ENCODE assay signal across 22 cellular contexts in the genomic region with DNA sequence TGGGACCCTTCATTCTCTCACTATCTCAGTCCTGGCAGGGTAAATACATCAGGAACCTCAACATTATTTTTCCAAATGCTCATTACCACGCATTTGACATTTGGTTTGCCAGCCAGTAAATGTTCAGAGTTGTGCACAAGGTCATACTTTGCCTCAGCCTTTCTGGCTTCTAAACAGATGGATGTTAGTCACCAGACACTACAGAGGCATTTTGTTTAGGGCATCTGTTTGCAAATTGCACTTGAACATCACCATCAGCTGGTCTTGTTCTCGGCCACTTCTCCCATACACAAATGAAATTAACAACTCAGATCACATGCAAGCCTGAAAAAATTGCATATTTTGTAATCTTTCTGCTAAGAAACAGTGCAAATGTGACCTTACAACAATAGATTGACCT.
"Had no signal": no experiment of that assay in that cellular context is flagged by ENCODE, and none has a peak within 500 bp of the region (broad histone marks: within the 10 kb centered on the region; RNA-seq: fewer than 3 reads in every experiment).

No MANE protein-coding gene starts in this region.

- DNase-seq: cortex of kidney; dorsolateral prefrontal cortex; effector CD8-positive, alpha-beta T cell; immature natural killer cell; kidney; left cardiac atrium; left ventricle myocardium inferior; lower lobe of right lung; midbrain; naive thymus-derived CD4-positive, alpha-beta T cell; nephron progenitor cell; posterior cingulate gyrus; stimulated activated CD4-positive, alpha-beta T cell treated with anti-CD3 and anti-CD28 coated beads, Interleukin-2, amount 100 ng/mL, for 24 hours; stimulated activated CD4-positive, alpha-beta T cell treated with anti-CD3 and anti-CD28 coated beads, Interleukin-4, amount 100 ng/mL, for 4 hours; stimulated activated naive B cell treated with anti-CD40 and anti-IgM and Interleukin-4, amounts not matched to agents 10 μg/mL and 1 μg/mL and 100 μg/mL, for 72 hours; stimulated activated naive CD8-positive, alpha-beta T cell treated with anti-CD3 and anti-CD28 coated beads, Interleukin-15, amount 100 ng/mL, for 72 hours; testis; upper lobe of right lung had no signal

- H3K9me3 ChIP-seq: left ventricle myocardium inferior, lower lobe of right lung, neutrophil, testis, tibial nerve, upper lobe of right lung, vagina had no signal

- FAIRE-seq: kidney had no signal

- H3K27me3 ChIP-seq: dorsolateral prefrontal cortex, neutrophil, testis, tibial nerve, upper lobe of right lung, vagina had no signal

- H3K4me1 ChIP-seq: left ventricle myocardium inferior, lower lobe of right lung, testis, tibial nerve, upper lobe of right lung, vagina had no signal

- H3K27ac ChIP-seq: dorsolateral prefrontal cortex, left ventricle myocardium inferior, lower lobe of right lung, neutrophil, skin epidermis, testis, tibial nerve, upper lobe of right lung, vagina had no signal

- H3K4me3 ChIP-seq: dorsolateral prefrontal cortex, left ventricle myocardium inferior, lower lobe of right lung, skin epidermis, testis, tibial nerve, upper lobe of right lung, vagina had no signal

- H3K36me3 ChIP-seq: left ventricle myocardium inferior, lower lobe of right lung, neutrophil, tibial nerve, upper lobe of right lung, vagina had no signal
